13 cellular contexts compared by ENCODE assay signal in genomic region chr6:123811378-123811777, GRCh38.
DNase-seq lines count a peak whose midpoint lies in the region; ATAC-seq lines count a peak whose summit lies in the region.
"Had no signal": no experiment of that assay in that cellular context is flagged by ENCODE, and none has a peak within 500 bp of the region (broad histone marks: within the 10 kb centered on the region; RNA-seq: fewer than 3 reads in every experiment).

No MANE protein-coding gene starts in this region.

- DNase-seq in NCI-H510A treated with DMSO at 0.1 percent for 48 hours (lab: John Stamatoyannopoulos, UW) = peak; percentile 32
- DNase-seq in NCI-H510A (lab: John Stamatoyannopoulos, UW) = no peak
- DNase-seq in caudate nucleus (lab: John Stamatoyannopoulos, UW) = no peak
- DNase-seq in substantia nigra (lab: John Stamatoyannopoulos, UW) = no peak
- DNase-seq in RKO (ENCODE audit: low spot score) = no peak
- DNase-seq: ACHN; CD4-positive, CD25-positive, alpha-beta regulatory T cell; GF-D8; HCEC 1CT; HFFc6 had no signal

- ATAC-seq in GM21423 (IDR thresholded peaks at IDR 0.05; ENCODE audit: unreplicated experiment) (no peak), HG02588 (IDR thresholded peaks at IDR 0.05; ENCODE audit: unreplicated experiment) (no peak)

- H3K27ac ChIP-seq in caudate nucleus (ENCODE audit: low read depth, low read length) = peak overlapping the region; percentile 4
- H3K27ac ChIP-seq in substantia nigra (ENCODE audit: low read depth, low read length, poor library complexity, severe bottlenecking) = peak overlapping the region; percentile 82
- H3K27ac ChIP-seq: BLaER1 treated with 17β-estradiol and CSF1 and Interleukin-3, amounts not matched to agents 10 nM and 100 nM had no signal
